Comparison of ENCODE assay signal across 19 cellular contexts in the genomic region with DNA sequence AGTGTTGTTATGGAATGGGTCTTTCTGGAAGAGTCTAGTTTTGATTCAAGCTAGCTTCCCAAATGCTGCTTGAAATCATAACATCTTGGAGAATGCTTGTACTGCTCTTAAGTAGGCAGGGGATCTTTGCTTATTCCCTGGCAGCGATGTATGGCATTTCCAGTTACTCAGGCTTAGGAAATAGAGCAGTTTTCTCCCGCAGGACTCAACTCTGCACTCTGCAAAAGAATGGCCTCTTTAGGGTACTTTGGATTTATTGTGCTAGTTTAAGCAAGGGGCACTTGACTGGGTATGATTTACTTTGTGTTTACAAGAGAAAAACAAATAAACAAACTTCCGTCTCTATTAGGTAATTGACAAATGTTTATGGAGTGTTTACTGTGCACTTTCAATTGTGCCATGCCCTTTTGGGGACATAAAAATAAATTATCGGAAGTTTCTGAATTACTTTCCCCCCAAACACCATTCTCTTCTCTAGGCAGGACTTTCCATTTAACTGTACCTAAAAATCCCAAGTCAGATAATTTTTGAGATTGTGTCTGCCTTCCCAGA.
A peak's percentile ranks its signal among the peaks of the same experiment; 100 is the strongest.
DNase-seq lines count a peak whose midpoint lies in the region; ATAC-seq and TF ChIP-seq lines count a peak whose summit lies in the region.
"Had no signal": no experiment of that assay in that cellular context is flagged by ENCODE, and none has a peak within 500 bp of the region (broad histone marks: within the 10 kb centered on the region; RNA-seq: fewer than 3 reads in every experiment).

No MANE protein-coding gene starts in this region.

- ATAC-seq in IMR-90 (ENCODE audit: low read depth) (no peak), upper lobe of left lung (ENCODE audit: low FRiP score in 2 of 2) (no peak)
- ATAC-seq: PC-3, SK-N-SH treated with all-trans-retinoic acid at 6 μM for 48 hours had no signal

- H2AFZ ChIP-seq in IMR-90 (replicated peaks; ENCODE audit: low read length, poor library complexity), result no peak overlapping the region
- no peak overlapping the region for H2AFZ ChIP-seq in OCI-LY1 (ENCODE audit: low read length)

- H4K91ac ChIP-seq in IMR-90 (ENCODE audit: insufficient read depth, low read depth, low read length), result no peak overlapping the region

- H3K9me3 Mint-ChIP-seq in nephron progenitor cell, result no peaks in the 10 kb centered on the region
- H3K9me3 Mint-ChIP-seq: HFFc6 had no signal

- H3K9me3 ChIP-seq in IMR-90 (ENCODE audit: control insufficient read depth, insufficient read depth, low read length) (no peaks in the 10 kb centered on the region), OCI-LY1 (ENCODE audit: low read length) (no peaks in the 10 kb centered on the region), upper lobe of left lung (no peaks in the 10 kb centered on the region), stomach (no peaks in the 10 kb centered on the region)

- CTCF ChIA-PET in IMR-90 (lab: Yijun Ruan, JAX), result no interaction called here

- no peaks in the 10 kb centered on the region for H3K36me3 ChIP-seq in IMR-90 (ENCODE audit: control insufficient read depth, insufficient read depth, low read length)
- H3K36me3 ChIP-seq in OCI-LY1 (ENCODE audit: insufficient read depth, low read length), result no peaks in the 10 kb centered on the region
- no peaks in the 10 kb centered on the region for H3K36me3 ChIP-seq in upper lobe of left lung
- no peaks in the 10 kb centered on the region for H3K36me3 ChIP-seq in stomach

- H3K9me1 ChIP-seq in IMR-90 (ENCODE audit: insufficient read depth, low read length), result peaks cover 7% of the 10 kb centered on the region

- 0 out of 2 replicates have a peak overlapping the region, but pooled peaks have one; percentile 48 for H3K14ac ChIP-seq in IMR-90 (replicated peaks; ENCODE audit: low read depth, low read length)

- no peak overlapping the region for H3K23ac ChIP-seq in IMR-90 (ENCODE audit: low read depth, low read length)

- peaks cover 70% of the 10 kb centered on the region for H3K4me1 Mint-ChIP-seq in nephron progenitor cell

- H2BK15ac ChIP-seq in IMR-90 (ENCODE audit: low read depth, low read length), result no peak overlapping the region; the same call in 2 of the 3 replicates

- intact Hi-C loops in IMR-90 (cut with micrococcal nuclease), result loop anchor here (10.0 kb wide), 1 partner anchor 76 kb away; no protein-coding TSS in a partner anchor
- intact Hi-C loops in stomach (cut with DNase I; ENCODE audit: low total_unique reads), result no loop called here

- H3K4me2 ChIP-seq in IMR-90 (ENCODE audit: low read depth, low read length) (no peak overlapping the region), OCI-LY1 (ENCODE audit: low read length) (peak overlapping the region; percentile 79)
- H3K4me2 ChIP-seq: KMS-11 had no signal

- H4K8ac ChIP-seq in IMR-90 (ENCODE audit: low read depth in 2 of 2, low read length in 2 of 2), result no peak overlapping the region

- H3K9ac ChIP-seq in IMR-90 (ENCODE audit: low read depth, low read length) (no peak overlapping the region), OCI-LY1 (ENCODE audit: low read length) (peak overlapping the region; percentile 78)
- H3K9ac ChIP-seq: KMS-11 had no signal

- TF ChIP-seq EP300 in upper lobe of left lung (IDR thresholded peaks at IDR 0.05) (no peak), stomach (IDR thresholded peaks at IDR 0.05) (no peak)

- DNase-seq in G401 (ENCODE audit: low spot score) (peak; percentile 37), IMR-90 (no peak), nephron progenitor cell (no peak), upper lobe of left lung (no peak), NCI-H446 (lab: John Stamatoyannopoulos, UW) (no peak), stomach (no peak)
- DNase-seq: ACHN, HFFc6, MV-4-11, NCI-H1436, NCI-H2081, NCI-H2227 treated with DMSO at 0.1 percent for 48 hours, NCI-H526, PC-3, SIG-M5 had no signal

- no peak overlapping the region for H3K4me3 Mint-ChIP-seq in nephron progenitor cell
- H3K4me3 Mint-ChIP-seq: HFFc6 had no signal

- peak overlapping the region; percentile 81; the same call in 1 of the 2 replicates for H3K18ac ChIP-seq in IMR-90 (ENCODE audit: low read depth, low read length)

- H3K4ac ChIP-seq in IMR-90 (ENCODE audit: low read depth, low read length), result peak overlapping the region; percentile 4; the same call in 1 of the 2 replicates

- TF ChIP-seq CTCF in IMR-90 (conservative IDR thresholded peaks at IDR 0.05; ENCODE audit: low read depth, low read length), result no peak
- no peak for TF ChIP-seq CTCF in OCI-LY1 (IDR thresholded peaks at IDR 0.05; ENCODE audit: low read length)
- TF ChIP-seq CTCF in nephron progenitor cell (IDR thresholded peaks at IDR 0.05), result no peak
- no peak for TF ChIP-seq CTCF in upper lobe of left lung (IDR thresholded peaks at IDR 0.05)
- TF ChIP-seq CTCF in stomach (IDR thresholded peaks at IDR 0.05), result no peak

- H4K20me1 ChIP-seq in IMR-90 (ENCODE audit: insufficient read depth, low read length) (no peaks in the 10 kb centered on the region), OCI-LY1 (ENCODE audit: insufficient read depth, low read length) (no peaks in the 10 kb centered on the region)

- no peaks in the 10 kb centered on the region for H3K9me2 ChIP-seq in OCI-LY1 (ENCODE audit: low read depth, low read length)

- H2AK9ac ChIP-seq in IMR-90 (replicated peaks; ENCODE audit: low read depth, low read length, poor library complexity), result no peak overlapping the region

- H2BK120ac ChIP-seq in IMR-90 (ENCODE audit: low read depth, low read length), result peak overlapping the region; percentile 57; the same call in 1 of the 2 replicates

- no peak overlapping the region for H2BK5ac ChIP-seq in IMR-90 (ENCODE audit: low read depth, low read length, poor library complexity, severe bottlenecking)

- no peaks in the 10 kb centered on the region for H3K27me3 ChIP-seq in IMR-90 (ENCODE audit: control insufficient read depth, insufficient read depth, low read length)
- no peaks in the 10 kb centered on the region for H3K27me3 ChIP-seq in OCI-LY1 (ENCODE audit: insufficient read depth, low read length)
- H3K27me3 ChIP-seq in upper lobe of left lung, result no peaks in the 10 kb centered on the region
- H3K27me3 ChIP-seq in stomach, result peaks cover 0 to 5% (median 0%) of the 10 kb centered on the region in 3 donors

- H3K4me1 ChIP-seq in IMR-90 (ENCODE audit: control insufficient read depth, insufficient read depth, low read length) (peaks cover 15% of the 10 kb centered on the region), OCI-LY1 (ENCODE audit: insufficient read depth, low read length, severe bottlenecking) (peaks cover 99% of the 10 kb centered on the region), upper lobe of left lung (peaks cover 4 to 24% (median 19%) of the 10 kb centered on the region in 4 donors), stomach (peaks cover 0 to 19% (median 11%) of the 10 kb centered on the region in 4 donors)

- peaks cover 9% of the 10 kb centered on the region; the same call in 1 of the 2 replicates for H3K79me2 ChIP-seq in OCI-LY1 (ENCODE audit: insufficient read depth, low read length)

- no peak overlapping the region for H3K56ac ChIP-seq in IMR-90 (ENCODE audit: extremely low read depth, insufficient read depth, low read length)

- no peak overlapping the region for H4K5ac ChIP-seq in IMR-90 (ENCODE audit: low read depth, low read length)

- no peak for TF ChIP-seq POLR2A in IMR-90 (IDR thresholded peaks at IDR 0.05; ENCODE audit: low read depth, low read length)
- TF ChIP-seq POLR2A in upper lobe of left lung (IDR thresholded peaks at IDR 0.05), result no peak
- no peak for TF ChIP-seq POLR2A in stomach (IDR thresholded peaks at IDR 0.05)

- H3K79me1 ChIP-seq in IMR-90 (ENCODE audit: low read depth in 1 of 2, low read length in 2 of 2), result no peaks in the 10 kb centered on the region

- POLR2A ChIA-PET in IMR-90 (lab: Charles Lee; ENCODE audit: unreplicated experiment), result no interaction called here

- peaks cover 13% of the 10 kb centered on the region for H3F3A ChIP-seq in OCI-LY1 (ENCODE audit: insufficient read depth, low read length)

- H3K27ac ChIP-seq in IMR-90 (ENCODE audit: insufficient read depth, low read length) (no peak overlapping the region), OCI-LY1 (ENCODE audit: low read depth, low read length, poor library complexity, severe bottlenecking) (peak overlapping the region; percentile 97), upper lobe of left lung (no peak overlapping the region), stomach (no peak overlapping the region)
- H3K27ac ChIP-seq: KMS-11, RWPE1 had no signal

- H3K4me3 ChIP-seq in IMR-90 (ENCODE audit: insufficient read depth, low read depth, low read length) (no peak overlapping the region), OCI-LY1 (ENCODE audit: low read depth, low read length, poor library complexity, severe bottlenecking) (peak overlapping the region; percentile 56), upper lobe of left lung (no peak overlapping the region), stomach (no peak overlapping the region)

- peak overlapping the region; percentile 89 for H3K27ac Mint-ChIP-seq in nephron progenitor cell
- H3K27ac Mint-ChIP-seq: HFFc6 had no signal

- peaks cover 15% of the 10 kb centered on the region for H3K27me3 Mint-ChIP-seq in nephron progenitor cell (ENCODE audit: low read depth, poor library complexity)

- H3K36me3 Mint-ChIP-seq in nephron progenitor cell (ENCODE audit: low read depth), result no peaks in the 10 kb centered on the region

- no peak for TF ChIP-seq RAD21 in IMR-90 (IDR thresholded peaks at IDR 0.05; ENCODE audit: low read length)

- no peak overlapping the region for H2AK5ac ChIP-seq in IMR-90 (ENCODE audit: low read depth, low read length)

- BruUV-seq in IMR-90 (replicated peaks; lab: Mats Ljungman, UMichigan), result no TSS peak

- peak overlapping the region; percentile 26; the same call in 1 of the 2 replicates for H2BK20ac ChIP-seq in IMR-90 (ENCODE audit: low read depth, low read length)

- dilution Hi-C loops in IMR-90 (cut with HindIII; ENCODE audit: low sequenced_read_pairs, unreplicated experiment), result no loop called here

- in situ Hi-C loops in G401 (cut with HindIII; ENCODE audit: low sequenced_read_pairs), result loop anchor here (25.0 kb wide), 1 partner anchor 134 kb away; no protein-coding TSS in a partner anchor
- in situ Hi-C loops in IMR-90 (cut with MboI; ENCODE audit: low sequenced_read_pairs), result no loop called here

- 83% methylated on average over 1 of the region's 4 CpGs; no CpG with 5 or more reads in 1 of the 2 experiments for WGBS in IMR-90 (ENCODE audit: extremely low coverage in 2 of 2, insufficient read length in 1 of 2), 2 experiments
- WGBS in upper lobe of left lung, 2 donors, result 65 to 71% methylated on average over 4 of the region's 4 CpGs
- 77 to 88% (median 84%) methylated on average over 4 of the region's 4 CpGs for WGBS in stomach, 5 donors

TF ChIP-seq in IMR-90, 13 proteins besides CTCF, POLR2A, EP300 and RAD21 (continues in another document):
- TF ChIP-seq BHLHE40 (IDR thresholded peaks at IDR 0.05; ENCODE audit: low read depth, low read length) (no peak), RFX5 (IDR thresholded peaks at IDR 0.05; ENCODE audit: low read depth, low read length) (no peak), CEBPB (IDR thresholded peaks at IDR 0.05; ENCODE audit: low read depth, low read length) (no peak), FOS (IDR thresholded peaks at IDR 0.05; ENCODE audit: low read depth, low read length) (no peak), RCOR1 (IDR thresholded peaks at IDR 0.05; ENCODE audit: insufficient replicate concordance, low read length) (no peak), MAZ (IDR thresholded peaks at IDR 0.05; ENCODE audit: borderline replicate concordance, low read depth, low read length) (no peak), NFE2L2 (IDR thresholded peaks at IDR 0.05; ENCODE audit: low read depth, low read length) (no peak)
